Comparison of ENCODE assay signal across 11 cellular contexts in the genomic region with DNA sequence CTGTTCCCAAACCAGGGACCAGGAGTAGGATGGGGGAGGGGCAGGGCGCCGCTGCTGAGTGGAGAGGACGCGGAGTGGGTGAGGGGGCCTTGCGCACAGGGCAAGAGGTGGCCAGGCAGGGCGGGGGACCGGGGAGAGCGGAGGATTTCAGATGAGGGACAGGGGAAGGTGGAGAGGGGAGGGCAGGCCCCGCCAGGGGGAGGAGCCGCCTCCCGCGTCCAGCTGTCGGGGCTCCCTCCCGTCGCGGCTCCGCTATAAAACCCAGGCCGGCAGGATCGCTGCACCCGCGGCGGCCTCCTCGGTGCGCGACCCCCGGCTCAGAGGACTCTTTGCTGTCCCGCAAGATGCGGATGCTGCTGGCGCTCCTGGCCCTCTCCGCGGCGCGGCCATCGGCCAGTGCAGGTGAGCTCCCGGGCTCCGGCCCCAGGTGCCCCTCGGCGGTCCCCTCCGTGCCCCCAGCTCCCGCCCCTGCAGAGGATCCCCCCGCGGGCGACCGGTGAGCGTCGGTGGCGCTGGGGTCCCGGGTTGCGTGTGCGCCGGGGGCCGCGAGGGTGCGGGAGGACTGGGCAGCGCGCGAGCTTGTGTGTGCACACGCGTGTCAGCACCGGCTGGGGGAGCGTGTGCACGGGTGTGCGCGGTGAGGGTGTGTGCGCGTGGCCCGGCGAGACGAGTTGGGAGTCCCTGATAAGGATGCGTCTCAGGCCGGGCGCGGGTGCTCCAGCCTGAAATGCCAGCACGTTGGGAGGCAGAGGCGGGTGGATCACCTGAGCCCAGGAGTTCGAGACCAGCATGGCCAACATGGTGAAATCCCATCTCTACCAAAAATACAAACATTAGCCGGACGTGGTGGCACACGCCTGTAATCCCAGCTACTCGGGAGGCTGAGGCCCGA. TPM values are rescaled to one million over a fixed set of nuclear protein-coding genes. Genes with fewer than 3 reads are reported as not detected.
A peak's percentile ranks its signal among the peaks of the same experiment; 100 is the strongest.
DNase-seq lines count a peak whose midpoint lies in the region; ATAC-seq and TF ChIP-seq lines count a peak whose summit lies in the region.
"Had no signal": no experiment of that assay in that cellular context is flagged by ENCODE, and none has a peak within 500 bp of the region (broad histone marks: within the 10 kb centered on the region; RNA-seq: fewer than 3 reads in every experiment).

A gene (plus strand): TSS at position 283 of the 892 bp plus-strand sequence. CDS start 62 bp downstream, at position 345.

- H2BK120ac ChIP-seq in IMR-90 (ENCODE audit: low read depth, low read length), result no peak within 1 kb of the TSS

- H3K27ac ChIP-seq in CD4-positive, alpha-beta T cell (ENCODE audit: low read depth, low read length), result no peak within 1 kb of the TSS
- H3K27ac ChIP-seq in IMR-90 (ENCODE audit: insufficient read depth, low read length), result no peak within 1 kb of the TSS
- H3K27ac ChIP-seq: KMS-11 had no signal

- H3K4me1 ChIP-seq in IMR-90 (ENCODE audit: control insufficient read depth, insufficient read depth, low read length), result peaks cover 4% of the 10 kb centered on the region

- no peak within 1 kb of the TSS for H3K14ac ChIP-seq in IMR-90 (replicated peaks; ENCODE audit: low read depth, low read length)

- no peak for TF ChIP-seq CTCF in CD4-positive, alpha-beta T cell (IDR thresholded peaks at IDR 0.05)
- no peak for TF ChIP-seq CTCF in IMR-90 (conservative IDR thresholded peaks at IDR 0.05; ENCODE audit: low read depth, low read length)

- H3K4me1 Mint-ChIP-seq in CD4-positive, alpha-beta T cell (ENCODE audit: low read depth), result peaks cover 20% of the 10 kb centered on the region
- peaks cover 8 to 16% of the 10 kb centered on the region in 2 donors for H3K4me1 Mint-ChIP-seq in effector memory CD8-positive, alpha-beta T cell (ENCODE audit: low read depth in 2 of 2)
- H3K4me1 Mint-ChIP-seq in naive B cell, result peaks cover 10 to 13% (median 13%) of the 10 kb centered on the region in 3 donors

- H3K9ac ChIP-seq in IMR-90 (ENCODE audit: low read depth, low read length), result no peak within 1 kb of the TSS
- H3K9ac ChIP-seq: KMS-11 had no signal

- no peaks in the 10 kb centered on the region for H3K9me3 ChIP-seq in CD4-positive, alpha-beta T cell (ENCODE audit: control insufficient read depth, low read length)
- H3K9me3 ChIP-seq in IMR-90 (ENCODE audit: control insufficient read depth, insufficient read depth, low read length), result no peaks in the 10 kb centered on the region

- no peak for ATAC-seq in CD4-positive, alpha-beta T cell (ENCODE audit: poor library complexity)
- no peak for ATAC-seq in IMR-90 (ENCODE audit: low read depth)
- ATAC-seq in effector memory CD8-positive, alpha-beta T cell (replicated peaks), result no peak
- peak in 1 of 2 donors; percentile 30 for ATAC-seq in naive B cell (ENCODE audit: low read depth in 2 of 2)
- ATAC-seq in GM21723 (IDR thresholded peaks at IDR 0.05; ENCODE audit: unreplicated experiment), result no peak
- no peak for ATAC-seq in GM18517 (IDR thresholded peaks at IDR 0.05; ENCODE audit: unreplicated experiment)
- ATAC-seq in GM19452 (IDR thresholded peaks at IDR 0.05; ENCODE audit: unreplicated experiment), result no peak

- no peak for TF ChIP-seq POLR2A in IMR-90 (IDR thresholded peaks at IDR 0.05; ENCODE audit: low read depth, low read length)

- peak within 1 kb of the TSS; percentile 34; the same call in 1 of the 2 replicates for H3K4me2 ChIP-seq in IMR-90 (ENCODE audit: low read depth, low read length)
- H3K4me2 ChIP-seq: KMS-11 had no signal

- H3K36me3 ChIP-seq in IMR-90 (ENCODE audit: control insufficient read depth, insufficient read depth, low read length), result no peaks in the 10 kb centered on the region

- no peaks in the 10 kb centered on the region for H3K79me1 ChIP-seq in IMR-90 (ENCODE audit: low read depth in 1 of 2, low read length in 2 of 2)

- no peak within 1 kb of the TSS for H3K4ac ChIP-seq in IMR-90 (ENCODE audit: low read depth, low read length)

- in situ Hi-C loops in IMR-90 (cut with MboI; ENCODE audit: low sequenced_read_pairs), result loop anchor here (25.0 kb wide), 2 partner anchors 262 to 487 kb away; a partner anchor contains a TSS

- H3K4me3 Mint-ChIP-seq in CD4-positive, alpha-beta T cell, result peak within 1 kb of the TSS; percentile 45
- H3K4me3 Mint-ChIP-seq in effector memory CD8-positive, alpha-beta T cell, result peak within 1 kb of the TSS; percentile 63 to 69
- H3K4me3 Mint-ChIP-seq in naive B cell, result peak within 1 kb of the TSS; percentile 21 to 87 (median 67)

- POLR2A ChIA-PET in CD4-positive, alpha-beta T cell (lab: Charles Lee), result no interaction called here
- POLR2A ChIA-PET in IMR-90 (lab: Charles Lee; ENCODE audit: unreplicated experiment), result no interaction called here

- H2AK9ac ChIP-seq in IMR-90 (replicated peaks; ENCODE audit: low read depth, low read length, poor library complexity), result no peak within 1 kb of the TSS

- 3% methylated on average over 51 of the region's 81 CpGs; no CpG with 5 or more reads in 1 of the 2 experiments for WGBS in IMR-90 (ENCODE audit: extremely low coverage in 2 of 2, insufficient read length in 1 of 2), 2 experiments

- BruUV-seq in IMR-90 (replicated peaks; lab: Mats Ljungman, UMichigan), result no TSS peak

- H3K9me3 Mint-ChIP-seq in CD4-positive, alpha-beta T cell, result no peaks in the 10 kb centered on the region
- no peaks in the 10 kb centered on the region for H3K9me3 Mint-ChIP-seq in effector memory CD8-positive, alpha-beta T cell
- peaks cover 0 to 3% (median 0%) of the 10 kb centered on the region in 7 donors for H3K9me3 Mint-ChIP-seq in naive B cell

- H2BK5ac ChIP-seq in IMR-90 (ENCODE audit: low read depth, low read length, poor library complexity, severe bottlenecking), result no peak within 1 kb of the TSS

- H4K5ac ChIP-seq in IMR-90 (ENCODE audit: low read depth, low read length), result no peak within 1 kb of the TSS

- no peak within 1 kb of the TSS for H2BK20ac ChIP-seq in IMR-90 (ENCODE audit: low read depth, low read length)

- H4K8ac ChIP-seq in IMR-90 (ENCODE audit: low read depth in 2 of 2, low read length in 2 of 2), result no peak within 1 kb of the TSS

- no peaks in the 10 kb centered on the region for H4K20me1 ChIP-seq in IMR-90 (ENCODE audit: insufficient read depth, low read length)

- H2AK5ac ChIP-seq in IMR-90 (ENCODE audit: low read depth, low read length), result no peak within 1 kb of the TSS

- H3K18ac ChIP-seq in IMR-90 (ENCODE audit: low read depth, low read length), result no peak within 1 kb of the TSS

- no peak within 1 kb of the TSS for H3K4me3 ChIP-seq in IMR-90 (ENCODE audit: insufficient read depth, low read depth, low read length)

- peak within 1 kb of the TSS; percentile 51 for H2AFZ ChIP-seq in IMR-90 (replicated peaks; ENCODE audit: low read length, poor library complexity)

- DNase-seq in CD4-positive, alpha-beta T cell, result no peak
- DNase-seq in IMR-90 (no peak), naive B cell (no peak), NCI-H1694 treated with DMSO at 0.1 percent for 48 hours (lab: John Stamatoyannopoulos, UW) (no peak)
- no peak for DNase-seq in effector memory CD8-positive, alpha-beta T cell
- DNase-seq: activated CD8-positive, alpha-beta memory T cell treated with anti-CD3 and anti-CD28 coated beads, Interleukin-2, amount 50 U/mL, for 4 hours; stimulated activated naive CD4-positive, alpha-beta T cell treated with Interleukin-2 at 50 U/mL for 16 hours had no signal

- intact Hi-C loops in CD4-positive, alpha-beta T cell (cut with DNase I, micrococcal nuclease), result no loop called here
- intact Hi-C loops in IMR-90 (cut with micrococcal nuclease), result loop anchor here (10.0 kb wide), 1 partner anchor 485 kb away; no protein-coding TSS in a partner anchor

- H2BK15ac ChIP-seq in IMR-90 (ENCODE audit: low read depth, low read length), result no peak within 1 kb of the TSS

- H3K27me3 Mint-ChIP-seq in CD4-positive, alpha-beta T cell, result peaks cover 83% of the 10 kb centered on the region
- peaks cover 60 to 96% of the 10 kb centered on the region in 2 donors for H3K27me3 Mint-ChIP-seq in effector memory CD8-positive, alpha-beta T cell
- H3K27me3 Mint-ChIP-seq in naive B cell, result peaks cover 62 to 93% (median 75%) of the 10 kb centered on the region in 3 donors

- CTCF ChIA-PET in CD4-positive, alpha-beta T cell (lab: Charles Lee), result interaction anchor here (0.7 kb wide), 1 partner anchor 390 kb away, joined by 4 read pairs; no protein-coding TSS in a partner anchor
- CTCF ChIA-PET in IMR-90 (lab: Yijun Ruan, JAX), result no interaction called here

- TF ChIP-seq RAD21 in IMR-90 (IDR thresholded peaks at IDR 0.05; ENCODE audit: low read length), result no peak

- H3K23ac ChIP-seq in IMR-90 (ENCODE audit: low read depth, low read length), result no peak within 1 kb of the TSS

- no peaks in the 10 kb centered on the region for H3K36me3 Mint-ChIP-seq in CD4-positive, alpha-beta T cell (ENCODE audit: low read depth)
- H3K36me3 Mint-ChIP-seq in effector memory CD8-positive, alpha-beta T cell (ENCODE audit: insufficient read depth), result peaks cover 3% of the 10 kb centered on the region
- no peaks in the 10 kb centered on the region for H3K36me3 Mint-ChIP-seq in naive B cell

- H3K27me3 ChIP-seq in CD4-positive, alpha-beta T cell (ENCODE audit: control insufficient read depth, insufficient read depth, low read length), result peaks cover 68% of the 10 kb centered on the region
- peaks cover 86% of the 10 kb centered on the region for H3K27me3 ChIP-seq in IMR-90 (ENCODE audit: control insufficient read depth, insufficient read depth, low read length)

- H4K91ac ChIP-seq in IMR-90 (ENCODE audit: insufficient read depth, low read depth, low read length), result no peak within 1 kb of the TSS

- dilution Hi-C loops in IMR-90 (cut with HindIII; ENCODE audit: low sequenced_read_pairs, unreplicated experiment), result no loop called here

- no peak within 1 kb of the TSS for H3K56ac ChIP-seq in IMR-90 (ENCODE audit: extremely low read depth, insufficient read depth, low read length)

- peaks cover 2% of the 10 kb centered on the region; the same call in 1 of the 2 replicates for H3K9me1 ChIP-seq in IMR-90 (ENCODE audit: insufficient read depth, low read length)

- H3K27ac Mint-ChIP-seq in CD4-positive, alpha-beta T cell, result no peak within 1 kb of the TSS
- H3K27ac Mint-ChIP-seq in effector memory CD8-positive, alpha-beta T cell, result no peak within 1 kb of the TSS
- H3K27ac Mint-ChIP-seq in naive B cell, result no peak within 1 kb of the TSS

TF ChIP-seq in IMR-90, 13 proteins besides CTCF, POLR2A, EP300 and RAD21 (continues in another document):
- TF ChIP-seq RFX5 (IDR thresholded peaks at IDR 0.05; ENCODE audit: low read depth, low read length) (no peak), MAZ (IDR thresholded peaks at IDR 0.05; ENCODE audit: borderline replicate concordance, low read depth, low read length) (no peak), SMC3 (IDR thresholded peaks at IDR 0.05; ENCODE audit: low read depth, low read length) (no peak), CEBPB (IDR thresholded peaks at IDR 0.05; ENCODE audit: low read depth, low read length) (no peak), MAFK (IDR thresholded peaks at IDR 0.05; ENCODE audit: low read depth, low read length) (no peak), RCOR1 (IDR thresholded peaks at IDR 0.05; ENCODE audit: insufficient replicate concordance, low read length) (no peak)

RNA-seq across cellular contexts. Expression of the gene that starts here (rescaled TPM):
- not detected for total RNA-seq in CD4-positive, alpha-beta T cell
- not detected in 2 replicates for total RNA-seq in IMR-90 (2012; rRNA removed)
- polyA plus RNA-seq in IMR-90 (2012; rRNA removed) (not detected in 2 replicates), naive B cell (ENCODE audit: low read depth in 6 of 6) (not detected)
- polyA plus RNA-seq in IMR-90 (2012; cell fraction: cytosol; rRNA removed), result not detected in 2 replicates
- not detected in 2 replicates for polyA plus RNA-seq in IMR-90 (2012; cell fraction: nucleus; rRNA removed; ENCODE audit: low replicate concordance)
